Comparison of ENCODE assay signal across 11 cellular contexts in genomic region chr5:95847261-95847592, GRCh38. TPM values are rescaled to one million over a fixed set of nuclear protein-coding genes. Genes with fewer than 3 reads are reported as not detected.
A peak's percentile ranks its signal among the peaks of the same experiment; 100 is the strongest.
DNase-seq lines count a peak whose midpoint lies in the region; ATAC-seq and TF ChIP-seq lines count a peak whose summit lies in the region.
"Had no signal": no experiment of that assay in that cellular context is flagged by ENCODE, and none has a peak within 500 bp of the region (broad histone marks: within the 10 kb centered on the region; RNA-seq: fewer than 3 reads in every experiment).

No MANE protein-coding gene starts in this region.

- H3K9me3 ChIP-seq in PC-9 (ENCODE audit: insufficient read depth, low read depth) (no peaks in the 10 kb centered on the region; the same call in 1 of the 2 replicates), upper lobe of right lung (no peaks in the 10 kb centered on the region)
- H3K9me3 ChIP-seq: Peyer's patch had no signal

- H3F3A ChIP-seq in PC-9 (ENCODE audit: insufficient read depth, low read depth): no peaks in the 10 kb centered on the region; the same call in 1 of the 2 replicates

- intact Hi-C loops in CD14-positive monocyte (cut with micrococcal nuclease): loop anchor here (2.0 to 5.0 kb wide), 4 partner anchors 66 to 290 kb away; partner anchors contain the start of genes RFESD (in 2 of the 2) and ARSK (in 1 of the 2)
- intact Hi-C loops in PC-9 (cut with micrococcal nuclease; ENCODE audit: unreplicated experiment): loop anchor here (1.0 to 10.0 kb wide), 3 partner anchors 66 to 562 kb away; partner anchors contain the start of gene MCTP1
- intact Hi-C loops in upper lobe of right lung (cut with DNase I): loop anchor here (5.0 to 10.0 kb wide), 2 partner anchors 65 to 202 kb away; partner anchors contain the start of gene RFESD

- H3K27me3 ChIP-seq in PC-9 (ENCODE audit: insufficient read depth, low read depth) (no peaks in the 10 kb centered on the region), upper lobe of right lung (no peaks in the 10 kb centered on the region)
- H3K27me3 ChIP-seq: BLaER1 treated with 17β-estradiol and CSF1 and Interleukin-3, amounts not matched to agents 10 nM and 100 nM; Peyer's patch had no signal

- no peaks in the 10 kb centered on the region for H3K36me3 Mint-ChIP-seq in CD14-positive monocyte
- no peaks in the 10 kb centered on the region for H3K36me3 Mint-ChIP-seq in endothelial cell (ENCODE audit: low read depth, unreplicated experiment)
- H3K36me3 Mint-ChIP-seq in progenitor cell of endocrine pancreas (ENCODE audit: insufficient read depth): peaks cover 2% of the 10 kb centered on the region

- H3K4me1 ChIP-seq in PC-9 (replicated peaks; ENCODE audit: insufficient read depth) (peaks cover 20% of the 10 kb centered on the region), upper lobe of right lung (peaks cover 26% of the 10 kb centered on the region)

- H3K27ac ChIP-seq in PC-9 (no peak overlapping the region), upper lobe of right lung (no peak overlapping the region)
- H3K27ac ChIP-seq: Peyer's patch had no signal

- ATAC-seq in upper lobe of right lung (no peak), GM21786 (IDR thresholded peaks at IDR 0.05; ENCODE audit: unreplicated experiment) (no peak)

- POLR2A ChIA-PET in PC-9 (lab: Charles Lee; ENCODE audit: unreplicated experiment): no interaction called here

- H3K36me3 ChIP-seq in PC-9 (ENCODE audit: low read depth) (no peaks in the 10 kb centered on the region), upper lobe of right lung (no peaks in the 10 kb centered on the region)
- H3K36me3 ChIP-seq: BLaER1 treated with 17β-estradiol and CSF1 and Interleukin-3, amounts not matched to agents 10 nM and 100 nM; Peyer's patch had no signal

- TF ChIP-seq CTCF in CD14-positive monocyte (IDR thresholded peaks at IDR 0.05): peak; percentile 51
- TF ChIP-seq CTCF in PC-9 (conservative IDR thresholded peaks at IDR 0.05): peak; percentile 19; the same call in 1 of the 2 replicates
- TF ChIP-seq CTCF in endothelial cell (IDR thresholded peaks at IDR 0.05; ENCODE audit: unreplicated experiment): peak; percentile 34
- peak; percentile 1 for TF ChIP-seq CTCF in upper lobe of right lung (IDR thresholded peaks at IDR 0.05)
- no peak for TF ChIP-seq CTCF in progenitor cell of endocrine pancreas (IDR thresholded peaks at IDR 0.05; ENCODE audit: unreplicated experiment)

- H3K9me3 Mint-ChIP-seq in CD14-positive monocyte (peaks cover 0 to 8% (median 2%) of the 10 kb centered on the region in 7 donors), endothelial cell (ENCODE audit: unreplicated experiment) (no peaks in the 10 kb centered on the region), progenitor cell of endocrine pancreas (ENCODE audit: low read depth) (no peaks in the 10 kb centered on the region)

- H3K4me2 ChIP-seq in PC-9: no peak overlapping the region

- no peak overlapping the region for H2AFZ ChIP-seq in PC-9

- no TSS peak for BruUV-seq in PC-9 (replicated peaks; lab: Mats Ljungman, UMichigan)

- H3K4me3 Mint-ChIP-seq in CD14-positive monocyte (no peak overlapping the region), endothelial cell (ENCODE audit: unreplicated experiment) (no peak overlapping the region), progenitor cell of endocrine pancreas (ENCODE audit: low read depth) (no peak overlapping the region)

- no peaks in the 10 kb centered on the region for H4K20me1 ChIP-seq in PC-9 (ENCODE audit: insufficient read depth)
- H4K20me1 ChIP-seq: BLaER1 treated with 17β-estradiol and CSF1 and Interleukin-3, amounts not matched to agents 10 nM and 100 nM had no signal

- H3K27me3 Mint-ChIP-seq in CD14-positive monocyte (ENCODE audit: low read depth in 3 of 3) (peaks cover 0 to 2% (median 1%) of the 10 kb centered on the region in 3 donors), endothelial cell (ENCODE audit: unreplicated experiment) (peaks cover 3% of the 10 kb centered on the region), progenitor cell of endocrine pancreas (peaks cover 3% of the 10 kb centered on the region)

- H3K4me3 ChIP-seq in PC-9 (no peak overlapping the region), upper lobe of right lung (no peak overlapping the region)
- H3K4me3 ChIP-seq: BLaER1 treated with 17β-estradiol and CSF1 and Interleukin-3, amounts not matched to agents 10 nM and 100 nM; GM23248; Peyer's patch had no signal

- H3K4me1 Mint-ChIP-seq in CD14-positive monocyte (peaks cover 34% of the 10 kb centered on the region), endothelial cell (ENCODE audit: unreplicated experiment) (peaks cover 11% of the 10 kb centered on the region), progenitor cell of endocrine pancreas (ENCODE audit: low read depth) (peaks cover 3% of the 10 kb centered on the region)

- H3K79me2 ChIP-seq in PC-9 (ENCODE audit: low read depth): no peaks in the 10 kb centered on the region

- no peaks in the 10 kb centered on the region for H3K9me2 ChIP-seq in PC-9 (ENCODE audit: insufficient read depth)

- H3K27ac Mint-ChIP-seq in CD14-positive monocyte: no peak overlapping the region
- no peak overlapping the region for H3K27ac Mint-ChIP-seq in endothelial cell (ENCODE audit: unreplicated experiment)
- no peak overlapping the region for H3K27ac Mint-ChIP-seq in progenitor cell of endocrine pancreas

- DNase-seq in CD14-positive monocyte (ENCODE audit: low spot score) (no peak), PC-9 (no peak), endothelial cell (ENCODE audit: low spot score) (no peak), upper lobe of right lung (no peak), progenitor cell of endocrine pancreas (ENCODE audit: low spot score, unreplicated experiment) (no peak)
- no peak for DNase-seq in stimulated activated CD4-positive, alpha-beta T cell treated with anti-CD3 and anti-CD28 coated beads, Interleukin-2, amount 100 ng/mL, for 48 hours
- DNase-seq: GF-D8 had no signal

- CTCF ChIA-PET in PC-9 (lab: Charles Lee): no interaction called here

RNA-seq across cellular contexts. Expression of gene GLRX, which starts 24.7 kb away (rescaled TPM):
- polyA plus RNA-seq in CD14-positive monocyte: 100 to 1,000 TPM; 555 to 603 TPM
- 23.0 and 25.5 TPM in 2 replicates for total RNA-seq in PC-9 (2021)
- 27.5 TPM for total RNA-seq in endothelial cell (ENCODE audit: unreplicated experiment)
- total RNA-seq in upper lobe of right lung: 88.4 TPM
- 11.6 and 12.7 TPM in 2 replicates for total RNA-seq in progenitor cell of endocrine pancreas
